In genomic region chr2:9692392-9693137, GRCh38 we compare ENCODE assay signal across 10 cellular contexts.
DNase-seq lines count a peak whose midpoint lies in the region; ATAC-seq and TF ChIP-seq lines count a peak whose summit lies in the region.
"Had no signal": no experiment of that assay in that cellular context is flagged by ENCODE, and none has a peak within 500 bp of the region (broad histone marks: within the 10 kb centered on the region; RNA-seq: fewer than 3 reads in every experiment).

No MANE protein-coding gene starts in this region.

- H3K36me3 ChIP-seq in upper lobe of right lung (no peaks in the 10 kb centered on the region), hepatocyte (replicated peaks; ENCODE audit: insufficient read depth, low read depth) (no peaks in the 10 kb centered on the region)
- H3K36me3 ChIP-seq: colonic mucosa had no signal

- H4K20me1 ChIP-seq in hepatocyte (ENCODE audit: insufficient read depth, poor library complexity, severe bottlenecking), result no peaks in the 10 kb centered on the region

- no peaks in the 10 kb centered on the region for H3K9me2 ChIP-seq in hepatocyte (replicated peaks; ENCODE audit: insufficient read depth)

- peaks cover 10% of the 10 kb centered on the region for H3K27me3 Mint-ChIP-seq in activated T-cell treated with anti-CD3 and anti-CD28 coated beads, Interleukin-2, amount 50 U/mL, for 72 hours (ENCODE audit: low read depth)
- no peaks in the 10 kb centered on the region for H3K27me3 Mint-ChIP-seq in T-helper 2 cell treated with Interferon-gamma antibody and Interleukin-4, amounts not matched to agents 5 μg/mL and 100 μg/mL, for 36 hours (ENCODE audit: low read depth)

- H3K4me3 ChIP-seq in right cardiac atrium (ENCODE audit: low read length) (no peak overlapping the region), upper lobe of right lung (no peak overlapping the region), hepatocyte (no peak overlapping the region)
- H3K4me3 ChIP-seq: colonic mucosa had no signal

- no peak overlapping the region for H3K4me2 ChIP-seq in hepatocyte

- no peaks in the 10 kb centered on the region for H3K36me3 Mint-ChIP-seq in activated T-cell treated with anti-CD3 and anti-CD28 coated beads, Interleukin-2, amount 50 U/mL, for 72 hours (ENCODE audit: insufficient read depth in 2 of 2)
- no peaks in the 10 kb centered on the region for H3K36me3 Mint-ChIP-seq in T-helper 2 cell treated with Interferon-gamma antibody and Interleukin-4, amounts not matched to agents 5 μg/mL and 100 μg/mL, for 36 hours (ENCODE audit: low read depth)

- intact Hi-C loops in right cardiac atrium (cut with DNase I), result no loop called here
- intact Hi-C loops in upper lobe of right lung (cut with DNase I), result no loop called here

- ATAC-seq in activated T-cell treated with anti-CD3 and anti-CD28 coated beads, Interleukin-2, amount 50 U/mL, for 72 hours (replicated peaks in 1 of 2), result peak; percentile 43 to 75
- ATAC-seq in right cardiac atrium, result peak; percentile 46 to 64
- ATAC-seq in upper lobe of right lung, result no peak

- WGBS in right cardiac atrium, result 42% methylated on average over 21 of the region's 21 CpGs
- WGBS in hepatocyte (ENCODE audit: low lambda C conversion rate, missing lambda C conversion rate), result 76% methylated on average over 20 of the region's 21 CpGs

- DNase-seq in activated T-cell treated with anti-CD3 and anti-CD28 coated beads, Interleukin-2, amount 50 U/mL, for 72 hours, result no peak
- no peak for DNase-seq in activated T-cell treated with anti-CD3 and anti-CD28 coated beads, Interleukin-2, amount 50 U/mL, for 1 hour
- no peak for DNase-seq in T-helper 2 cell treated with Interferon-gamma antibody and Interleukin-4, amounts not matched to agents 5 μg/mL and 100 μg/mL, for 36 hours (ENCODE audit: low spot score)
- DNase-seq in right cardiac atrium (peak in 2 of 3 donors; percentile 55 to 70), upper lobe of right lung (peak; percentile 55), hepatocyte (ENCODE audit: low spot score) (no peak), NCI-H510A (lab: John Stamatoyannopoulos, UW) (no peak), NCI-H345 treated with DMSO at 0.1 percent for 48 hours (lab: John Stamatoyannopoulos, UW; ENCODE audit: unreplicated experiment) (no peak)
- DNase-seq: colonic mucosa, KG1 had no signal

- H3K4me1 ChIP-seq in right cardiac atrium (ENCODE audit: control insufficient read depth, insufficient read depth, low read length) (peaks cover 6% of the 10 kb centered on the region), upper lobe of right lung (peaks cover 5% of the 10 kb centered on the region), hepatocyte (ENCODE audit: insufficient read depth) (peaks cover 2% of the 10 kb centered on the region)
- H3K4me1 ChIP-seq: colonic mucosa had no signal

- no peak for TF ChIP-seq CTCF in upper lobe of right lung (IDR thresholded peaks at IDR 0.05)
- no peak for TF ChIP-seq CTCF in hepatocyte (IDR thresholded peaks at IDR 0.05; ENCODE audit: poor library complexity)

- H3K27me3 ChIP-seq in right cardiac atrium (ENCODE audit: control insufficient read depth, insufficient read depth) (no peaks in the 10 kb centered on the region), upper lobe of right lung (no peaks in the 10 kb centered on the region), hepatocyte (no peaks in the 10 kb centered on the region)
- H3K27me3 ChIP-seq: colonic mucosa had no signal

- H3K9me3 Mint-ChIP-seq in activated T-cell treated with anti-CD3 and anti-CD28 coated beads, Interleukin-2, amount 50 U/mL, for 72 hours, result no peaks in the 10 kb centered on the region
- no peaks in the 10 kb centered on the region for H3K9me3 Mint-ChIP-seq in T-helper 2 cell treated with Interferon-gamma antibody and Interleukin-4, amounts not matched to agents 5 μg/mL and 100 μg/mL, for 36 hours

- H3K9me3 ChIP-seq in right cardiac atrium (ENCODE audit: control insufficient read depth, low read length), result no peaks in the 10 kb centered on the region
- no peaks in the 10 kb centered on the region for H3K9me3 ChIP-seq in upper lobe of right lung
- H3K9me3 ChIP-seq in hepatocyte (ENCODE audit: low read depth), result no peaks in the 10 kb centered on the region
- H3K9me3 ChIP-seq: colonic mucosa had no signal

- H3K27ac Mint-ChIP-seq in activated T-cell treated with anti-CD3 and anti-CD28 coated beads, Interleukin-2, amount 50 U/mL, for 72 hours, result no peak overlapping the region
- peak overlapping the region; percentile 20 for H3K27ac Mint-ChIP-seq in T-helper 2 cell treated with Interferon-gamma antibody and Interleukin-4, amounts not matched to agents 5 μg/mL and 100 μg/mL, for 36 hours

- H3K27ac ChIP-seq in right cardiac atrium (ENCODE audit: low read length) (peak overlapping the region; percentile 81), upper lobe of right lung (no peak overlapping the region), hepatocyte (no peak overlapping the region)
- H3K27ac ChIP-seq: colonic mucosa had no signal

- no peaks in the 10 kb centered on the region for H3K79me2 ChIP-seq in hepatocyte

- peaks cover 20% of the 10 kb centered on the region for H3K4me1 Mint-ChIP-seq in activated T-cell treated with anti-CD3 and anti-CD28 coated beads, Interleukin-2, amount 50 U/mL, for 72 hours (ENCODE audit: low read depth)
- peaks cover under 1% of the 10 kb centered on the region for H3K4me1 Mint-ChIP-seq in T-helper 2 cell treated with Interferon-gamma antibody and Interleukin-4, amounts not matched to agents 5 μg/mL and 100 μg/mL, for 36 hours (ENCODE audit: low read depth)

- peak overlapping the region; percentile 20 to 56 for H3K4me3 Mint-ChIP-seq in activated T-cell treated with anti-CD3 and anti-CD28 coated beads, Interleukin-2, amount 50 U/mL, for 72 hours
- H3K4me3 Mint-ChIP-seq in T-helper 2 cell treated with Interferon-gamma antibody and Interleukin-4, amounts not matched to agents 5 μg/mL and 100 μg/mL, for 36 hours, result no peak overlapping the region

- no peak overlapping the region for H2AFZ ChIP-seq in hepatocyte

Comparison
In these comparisons a context has a peak if more than half of its experiments do, and no peak if none do; other contexts are left out.
1. DNase-seq: peak in right cardiac atrium (2 of 3) and upper lobe of right lung (single experiment); none in activated T-cell treated with anti-CD3 and anti-CD28 coated beads, Interleukin-2, amount 50 U/mL, for 72 hours (0 of 2), activated T-cell treated with anti-CD3 and anti-CD28 coated beads, Interleukin-2, amount 50 U/mL, for 1 hour (single experiment), T-helper 2 cell treated with Interferon-gamma antibody and Interleukin-4, amounts not matched to agents 5 μg/mL and 100 μg/mL, for 36 hours (single experiment), hepatocyte (single experiment), NCI-H510A (single experiment) and NCI-H345 treated with DMSO at 0.1 percent for 48 hours (single experiment).